Comparison of ENCODE assay signal across 8 cellular contexts in genomic region chr5:68344447-68345111, GRCh38.
DNase-seq lines count a peak whose midpoint lies in the region; ATAC-seq and TF ChIP-seq lines count a peak whose summit lies in the region.

No MANE protein-coding gene starts in this region.

- H3K36me3 ChIP-seq in IMR-90 (ENCODE audit: control insufficient read depth, insufficient read depth, low read length), result no peaks in the 10 kb centered on the region
- H3K36me3 ChIP-seq in adipocyte (ENCODE audit: control insufficient read depth, insufficient read depth, low read length, severe bottlenecking), result no peaks in the 10 kb centered on the region
- no peaks in the 10 kb centered on the region for H3K36me3 ChIP-seq in vagina

- H3K14ac ChIP-seq in IMR-90 (replicated peaks; ENCODE audit: low read depth, low read length), result 0 out of 2 replicates have a peak overlapping the region, but pooled peaks have one; percentile 33

- no peak overlapping the region for H3K4me2 ChIP-seq in IMR-90 (ENCODE audit: low read depth, low read length)

- no peak overlapping the region for H4K5ac ChIP-seq in IMR-90 (ENCODE audit: low read depth, low read length)

- in situ Hi-C loops in IMR-90 (cut with MboI; ENCODE audit: low sequenced_read_pairs), result no loop called here
- in situ Hi-C loops in G401 (cut with HindIII; ENCODE audit: low sequenced_read_pairs), result no loop called here

- POLR2A ChIA-PET in IMR-90 (lab: Charles Lee; ENCODE audit: unreplicated experiment), result no interaction called here

- H3K4ac ChIP-seq in IMR-90 (ENCODE audit: low read depth, low read length), result no peak overlapping the region

- no peak for TF ChIP-seq RAD21 in IMR-90 (IDR thresholded peaks at IDR 0.05; ENCODE audit: low read length)

- H3K79me1 ChIP-seq in IMR-90 (ENCODE audit: low read depth in 1 of 2, low read length in 2 of 2), result no peaks in the 10 kb centered on the region

- intact Hi-C loops in IMR-90 (cut with micrococcal nuclease) (no loop called here), vagina (cut with DNase I) (no loop called here)

- no peak overlapping the region for H4K8ac ChIP-seq in IMR-90 (ENCODE audit: low read depth in 2 of 2, low read length in 2 of 2)

- H2BK15ac ChIP-seq in IMR-90 (ENCODE audit: low read depth, low read length), result no peak overlapping the region

- no TSS peak for BruUV-seq in IMR-90 (replicated peaks; lab: Mats Ljungman, UMichigan)

- H3K27ac ChIP-seq in IMR-90 (ENCODE audit: insufficient read depth, low read length) (no peak overlapping the region), vagina (no peak overlapping the region)

- no peak for TF ChIP-seq POLR2A in IMR-90 (IDR thresholded peaks at IDR 0.05; ENCODE audit: low read depth, low read length)
- no peak for TF ChIP-seq POLR2A in vagina (IDR thresholded peaks at IDR 0.05)

- TF ChIP-seq CTCF in IMR-90 (conservative IDR thresholded peaks at IDR 0.05; ENCODE audit: low read depth, low read length), result no peak
- no peak for TF ChIP-seq CTCF in vagina (IDR thresholded peaks at IDR 0.05)

- no peak overlapping the region for H3K4me3 ChIP-seq in IMR-90 (ENCODE audit: insufficient read depth, low read depth, low read length)
- H3K4me3 ChIP-seq in adipocyte (ENCODE audit: low read length), result no peak overlapping the region
- H3K4me3 ChIP-seq in vagina, result no peak overlapping the region

- 0 out of 2 replicates have a peak overlapping the region, but pooled peaks have one; percentile 20 for H3K23ac ChIP-seq in IMR-90 (ENCODE audit: low read depth, low read length)

- 0 out of 2 replicates have a peak, but pooled peaks cover 3% of the 10 kb centered on the region for H3K9me1 ChIP-seq in IMR-90 (ENCODE audit: insufficient read depth, low read length)

- H2BK20ac ChIP-seq in IMR-90 (ENCODE audit: low read depth, low read length), result peak overlapping the region; percentile 33; the same call in 1 of the 2 replicates

- H2AK9ac ChIP-seq in IMR-90 (replicated peaks; ENCODE audit: low read depth, low read length, poor library complexity), result no peak overlapping the region

- H4K91ac ChIP-seq in IMR-90 (ENCODE audit: insufficient read depth, low read depth, low read length), result no peak overlapping the region

- peak overlapping the region; percentile 33; the same call in 1 of the 2 replicates for H2BK120ac ChIP-seq in IMR-90 (ENCODE audit: low read depth, low read length)

- H3K4me1 ChIP-seq in IMR-90 (ENCODE audit: control insufficient read depth, insufficient read depth, low read length), result peaks cover 1% of the 10 kb centered on the region; the same call in 1 of the 2 replicates
- H3K4me1 ChIP-seq in adipocyte (ENCODE audit: control insufficient read depth, insufficient read depth, low read length), result peaks cover 39% of the 10 kb centered on the region
- H3K4me1 ChIP-seq in vagina, result peaks cover 15% of the 10 kb centered on the region

- peak; percentile 22 for DNase-seq in NOMO-1 treated with DMSO at 0.1 percent for 48 hours (lab: John Stamatoyannopoulos, UW; ENCODE audit: unreplicated experiment)
- DNase-seq in NOMO-1 treated with dmso at 0.1 percent for 144 hours (lab: John Stamatoyannopoulos, UW; ENCODE audit: unreplicated experiment), result no peak
- peak; percentile 50 for DNase-seq in IMR-90
- DNase-seq in adipocyte (ENCODE audit: low read depth), result peak; percentile 45
- DNase-seq in middle frontal gyrus (ENCODE audit: extremely low spot score, low spot score), result peak; percentile 62
- no peak for DNase-seq in vagina (ENCODE audit: extremely low spot score in 2 of 2)
- no peak for DNase-seq in G401 (ENCODE audit: low spot score)

- no peak overlapping the region for H2AK5ac ChIP-seq in IMR-90 (ENCODE audit: low read depth, low read length)

- no peaks in the 10 kb centered on the region for H3K9me3 ChIP-seq in IMR-90 (ENCODE audit: control insufficient read depth, insufficient read depth, low read length)
- no peaks in the 10 kb centered on the region for H3K9me3 ChIP-seq in adipocyte (ENCODE audit: control insufficient read depth, low read length)
- H3K9me3 ChIP-seq in vagina, result no peaks in the 10 kb centered on the region

- H3K9ac ChIP-seq in IMR-90 (ENCODE audit: low read depth, low read length) (no peak overlapping the region), adipocyte (ENCODE audit: low read length) (peak overlapping the region; percentile 28)

- dilution Hi-C loops in IMR-90 (cut with HindIII; ENCODE audit: low sequenced_read_pairs, unreplicated experiment), result no loop called here

- H3K18ac ChIP-seq in IMR-90 (ENCODE audit: low read depth, low read length), result no peak overlapping the region

- no peak; the same call in 1 of the 2 replicates for ATAC-seq in IMR-90 (ENCODE audit: low read depth)
- no peak for ATAC-seq in HG02642 (IDR thresholded peaks at IDR 0.05; ENCODE audit: poor library complexity, unreplicated experiment)

- H3K56ac ChIP-seq in IMR-90 (ENCODE audit: extremely low read depth, insufficient read depth, low read length), result no peak overlapping the region

- CTCF ChIA-PET in IMR-90 (lab: Yijun Ruan, JAX), result interaction anchor here (0.8 kb wide), 1 partner anchor 973 kb away, joined by 3 read pairs; no protein-coding TSS in a partner anchor

- H4K20me1 ChIP-seq in IMR-90 (ENCODE audit: insufficient read depth, low read length), result no peaks in the 10 kb centered on the region

- 40% methylated on average over 1 of the region's 4 CpGs; no CpG with 5 or more reads in 1 of the 2 experiments for WGBS in IMR-90 (ENCODE audit: extremely low coverage in 2 of 2, insufficient read length in 1 of 2), 2 experiments

- H3K27me3 ChIP-seq in IMR-90 (ENCODE audit: control insufficient read depth, insufficient read depth, low read length) (peaks cover 3% of the 10 kb centered on the region; the same call in 1 of the 2 replicates), adipocyte (replicated peaks; ENCODE audit: control insufficient read depth, insufficient read depth, low read length) (no peaks in the 10 kb centered on the region), vagina (no peaks in the 10 kb centered on the region)

- no peak overlapping the region for H2BK5ac ChIP-seq in IMR-90 (ENCODE audit: low read depth, low read length, poor library complexity, severe bottlenecking)

- H2AFZ ChIP-seq in IMR-90 (replicated peaks; ENCODE audit: low read length, poor library complexity), result no peak overlapping the region

TF ChIP-seq in IMR-90, 13 proteins besides CTCF, POLR2A, EP300 and RAD21:
- TF ChIP-seq NFE2L2 (IDR thresholded peaks at IDR 0.05; ENCODE audit: low read depth, low read length) (peak; percentile 65; the same call in 1 of the 2 replicates), MAFK (IDR thresholded peaks at IDR 0.05; ENCODE audit: low read depth, low read length) (peak; percentile 75), MAZ (IDR thresholded peaks at IDR 0.05; ENCODE audit: borderline replicate concordance, low read depth, low read length) (no peak)

Comparison
In these comparisons a context has a peak if more than half of its experiments do, and no peak if none do; other contexts are left out.
1. DNase-seq: peak in NOMO-1 treated with DMSO at 0.1 percent for 48 hours (single experiment), IMR-90 (single experiment), adipocyte (single experiment) and middle frontal gyrus (single experiment); none in NOMO-1 treated with dmso at 0.1 percent for 144 hours (single experiment), vagina (0 of 2) and G401 (single experiment).